In genomic region chr9:94911211-94911610, GRCh38 we compare ENCODE assay signal across 22 cellular contexts.
DNase-seq lines count a peak whose midpoint lies in the region; ATAC-seq and TF ChIP-seq lines count a peak whose summit lies in the region.
"Had no signal": no experiment of that assay in that cellular context is flagged by ENCODE, and none has a peak within 500 bp of the region (broad histone marks: within the 10 kb centered on the region; RNA-seq: fewer than 3 reads in every experiment).

No MANE protein-coding gene starts in this region.

- no peak overlapping the region for H3K27ac ChIP-seq in lung (ENCODE audit: low read depth in 1 of 2, low read length in 1 of 2)
- H3K27ac ChIP-seq in GM23338 (ENCODE audit: low read depth), result no peak overlapping the region
- H3K27ac ChIP-seq: epithelial cell of prostate, skin epidermis had no signal

- H3F3A ChIP-seq in GM23338 (replicated peaks; ENCODE audit: low read depth), result 0 out of 2 replicates have a peak, but pooled peaks cover 2% of the 10 kb centered on the region

- H3K4me3 ChIP-seq in lung, result no peak overlapping the region
- H3K4me3 ChIP-seq in GM23338, result no peak overlapping the region
- H3K4me3 ChIP-seq: skin epidermis had no signal

- H3K27me3 ChIP-seq in lung (ENCODE audit: control insufficient read depth, insufficient read depth) (no peaks in the 10 kb centered on the region), GM23338 (ENCODE audit: insufficient read depth) (no peaks in the 10 kb centered on the region)

- no peaks in the 10 kb centered on the region for H3K36me3 ChIP-seq in lung (ENCODE audit: control insufficient read depth in 2 of 2, insufficient read depth in 2 of 2, low read length in 2 of 2)
- H3K36me3 ChIP-seq in GM23338 (ENCODE audit: insufficient read depth), result no peaks in the 10 kb centered on the region

- TF ChIP-seq CTCF in brain (conservative IDR thresholded peaks at IDR 0.05), result no peak
- no peak for TF ChIP-seq CTCF in lung (IDR thresholded peaks at IDR 0.05; ENCODE audit: control extremely low read depth, extremely low read depth)
- no peak for TF ChIP-seq CTCF in GM23338 (conservative IDR thresholded peaks at IDR 0.05; ENCODE audit: low read depth in 2 of 2)

- no peaks in the 10 kb centered on the region for H4K20me1 ChIP-seq in GM23338 (replicated peaks; ENCODE audit: insufficient read depth)

- no peaks in the 10 kb centered on the region for H3K9me3 ChIP-seq in lung (ENCODE audit: control insufficient read depth in 2 of 2, insufficient read depth in 1 of 2, low read length in 1 of 2)
- H3K9me3 ChIP-seq: SK-N-SH had no signal

- DNase-seq in NCI-H748 (lab: John Stamatoyannopoulos, UW; ENCODE audit: unreplicated experiment) (peak; percentile 54), NCI-H748 treated with DMSO at 0.1 percent for 48 hours (lab: John Stamatoyannopoulos, UW) (no peak), lung (ENCODE audit: low spot score) (peak; percentile 16), superior temporal gyrus (ENCODE audit: extremely low spot score) (peak; percentile 89), GM23338 (ENCODE audit: low spot score) (no peak)
- no peak for DNase-seq in activated naive CD4-positive, alpha-beta T cell treated with anti-CD3 and anti-CD28 coated beads, Interleukin-2, amount 50 U/mL, for 72 hours (ENCODE audit: low spot score in 2 of 2)
- DNase-seq: ACHN; activated effector memory CD4-positive, alpha-beta T cell treated with anti-CD3 and anti-CD28 coated beads, Interleukin-2, amount 50 U/mL, for 16 hours; C1 segment of cervical spinal cord; dermis blood vessel endothelial cell; foreskin melanocyte; NCI-H1417 treated with DMSO at 0.1 percent for 48 hours; RPMI8226; SK-N-SH; stimulated activated CD4-positive, alpha-beta T cell treated with anti-CD3 and anti-CD28 coated beads, Interleukin-4, amount 100 ng/mL, for 1 hour had no signal

- no peaks in the 10 kb centered on the region for H3K9me2 ChIP-seq in GM23338 (ENCODE audit: insufficient read depth)
- H3K9me2 ChIP-seq: SK-N-SH had no signal

- no peaks in the 10 kb centered on the region for H3K79me2 ChIP-seq in GM23338 (replicated peaks; ENCODE audit: insufficient read depth)

- no peak overlapping the region for H2AFZ ChIP-seq in GM23338

- ATAC-seq in lung (ENCODE audit: insufficient read depth, low FRiP score), result no peak
- no peak for ATAC-seq in HG03280 (IDR thresholded peaks at IDR 0.05; ENCODE audit: unreplicated experiment)
- no peak for ATAC-seq in GM23338
- no peak for ATAC-seq in activated naive CD4-positive, alpha-beta T cell treated with anti-CD3 and anti-CD28 coated beads, Interleukin-2, amount 50 U/mL, for 72 hours
- ATAC-seq: natural killer cell treated with Interleukin-12 subunit alpha and Interleukin-12 subunit beta and Interleukin-15 and Interleukin-18, amount 100 ng/mL, for 72 hours had no signal

- H3K9me3 Mint-ChIP-seq in brain (no peaks in the 10 kb centered on the region), GM23338 (no peaks in the 10 kb centered on the region)
- no peaks in the 10 kb centered on the region for H3K9me3 Mint-ChIP-seq in activated naive CD4-positive, alpha-beta T cell treated with anti-CD3 and anti-CD28 coated beads, Interleukin-2, amount 50 U/mL, for 72 hours
- H3K9me3 Mint-ChIP-seq: IgD-negative memory B cell; natural killer cell treated with Interleukin-12 subunit alpha and Interleukin-12 subunit beta and Interleukin-15 and Interleukin-18, amount 100 ng/mL, for 72 hours had no signal

- H3K4me1 ChIP-seq in lung (ENCODE audit: control insufficient read depth in 2 of 2, insufficient read depth in 2 of 2, low read length in 2 of 2), result peaks cover 7 to 11% of the 10 kb centered on the region in 2 donors
- peaks cover 41% of the 10 kb centered on the region for H3K4me1 ChIP-seq in GM23338 (ENCODE audit: insufficient read depth)

- H3K4me3 Mint-ChIP-seq in brain (no peak overlapping the region), GM23338 (no peak overlapping the region)
- H3K4me3 Mint-ChIP-seq: IgD-negative memory B cell; natural killer cell treated with Interleukin-12 subunit alpha and Interleukin-12 subunit beta and Interleukin-15 and Interleukin-18, amount 100 ng/mL, for 72 hours had no signal

- 88 to 93% methylated on average over 3 of the region's 3 CpGs for WGBS in lung, 2 donors

- H3K4me2 ChIP-seq in GM23338, result no peak overlapping the region
- H3K4me2 ChIP-seq: SK-N-SH had no signal

- H3K36me3 Mint-ChIP-seq in brain, result no peaks in the 10 kb centered on the region
- H3K36me3 Mint-ChIP-seq in GM23338 (ENCODE audit: low read depth), result no peaks in the 10 kb centered on the region
- no peaks in the 10 kb centered on the region for H3K36me3 Mint-ChIP-seq in activated naive CD4-positive, alpha-beta T cell treated with anti-CD3 and anti-CD28 coated beads, Interleukin-2, amount 50 U/mL, for 72 hours
- H3K36me3 Mint-ChIP-seq: IgD-negative memory B cell; natural killer cell treated with Interleukin-12 subunit alpha and Interleukin-12 subunit beta and Interleukin-15 and Interleukin-18, amount 100 ng/mL, for 72 hours had no signal

- H3K4me1 Mint-ChIP-seq in brain (peaks cover 95% of the 10 kb centered on the region), GM23338 (peaks cover 80% of the 10 kb centered on the region)
- H3K4me1 Mint-ChIP-seq: IgD-negative memory B cell had no signal

- H3K27me3 Mint-ChIP-seq in brain (peaks cover 4% of the 10 kb centered on the region), GM23338 (ENCODE audit: insufficient read depth, low read depth, poor library complexity) (peaks cover 8% of the 10 kb centered on the region)
- H3K27me3 Mint-ChIP-seq: IgD-negative memory B cell; natural killer cell treated with Interleukin-12 subunit alpha and Interleukin-12 subunit beta and Interleukin-15 and Interleukin-18, amount 100 ng/mL, for 72 hours; progenitor cell of endocrine pancreas had no signal

- peak overlapping the region in 4 of 5 experiments; percentile 27 to 88 (median 69) for H3K27ac Mint-ChIP-seq in brain
- no peak overlapping the region; the same call in 1 of the 2 replicates for H3K27ac Mint-ChIP-seq in GM23338
- no peak overlapping the region for H3K27ac Mint-ChIP-seq in activated naive CD4-positive, alpha-beta T cell treated with anti-CD3 and anti-CD28 coated beads, Interleukin-2, amount 50 U/mL, for 72 hours
- H3K27ac Mint-ChIP-seq: natural killer cell treated with Interleukin-12 subunit alpha and Interleukin-12 subunit beta and Interleukin-15 and Interleukin-18, amount 100 ng/mL, for 72 hours; progenitor cell of endocrine pancreas had no signal

TF ChIP-seq in GM23338, 12 proteins besides CTCF, POLR2A, EP300 and RAD21:
- TF ChIP-seq ETS1 (IDR thresholded peaks at IDR 0.05) (no peak), EZH2phosphoT487 (IDR thresholded peaks at IDR 0.05; ENCODE audit: unreplicated experiment) (no peak), NANOG (IDR thresholded peaks at IDR 0.05; ENCODE audit: borderline replicate concordance) (no peak), POLR2AphosphoS5 (IDR thresholded peaks at IDR 0.05; ENCODE audit: low read depth) (no peak)
TF ChIP-seq in GM23338: peak in this region for 0.

Comparison
In these comparisons a context has a peak if more than half of its experiments do, and no peak if none do; other contexts are left out.
1. DNase-seq: peak in NCI-H748 (single experiment), lung (single experiment) and superior temporal gyrus (single experiment); none in NCI-H748 treated with DMSO at 0.1 percent for 48 hours (single experiment), GM23338 (single experiment) and activated naive CD4-positive, alpha-beta T cell treated with anti-CD3 and anti-CD28 coated beads, Interleukin-2, amount 50 U/mL, for 72 hours (0 of 2).
2. H3K27ac Mint-ChIP-seq: peak in brain (4 of 5); none in GM23338 (single experiment) and activated naive CD4-positive, alpha-beta T cell treated with anti-CD3 and anti-CD28 coated beads, Interleukin-2, amount 50 U/mL, for 72 hours (0 of 2).